20 cellular contexts compared by ENCODE assay signal in the genomic region with DNA sequence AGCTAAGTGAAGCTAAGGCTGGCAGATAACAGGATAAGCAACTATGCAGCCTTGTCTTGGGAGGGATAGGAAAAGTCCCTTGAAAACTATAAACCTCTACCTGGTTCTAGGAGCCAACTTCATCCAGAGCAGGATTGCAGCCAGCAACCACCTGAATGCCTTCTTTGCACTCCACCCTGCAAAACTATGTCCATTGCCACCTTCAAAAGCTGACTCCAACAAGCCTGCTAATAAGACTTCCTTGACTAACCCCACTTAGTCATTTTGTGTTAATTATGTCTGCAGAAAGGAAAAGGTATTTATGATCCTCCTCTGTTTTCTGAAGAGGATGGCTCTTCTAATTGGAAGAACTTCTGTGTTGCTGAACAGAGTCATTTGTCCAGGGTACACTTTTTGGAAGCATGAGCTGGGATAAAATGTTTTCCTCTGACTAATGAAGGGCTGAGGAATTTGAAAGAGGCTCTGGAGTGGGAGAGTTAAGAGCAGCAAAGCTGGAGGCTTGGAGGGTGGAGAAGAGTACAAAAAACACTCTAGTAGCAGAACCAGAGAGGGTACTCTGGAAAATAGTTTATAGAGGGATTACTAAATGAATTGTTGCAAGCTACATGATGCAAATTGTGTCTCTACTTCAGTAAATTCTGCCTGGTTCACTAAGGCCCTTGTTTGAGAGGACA. TPM values are rescaled to one million over a fixed set of nuclear protein-coding genes. Genes with fewer than 3 reads are reported as not detected.
DNase-seq lines count a peak whose midpoint lies in the region; ATAC-seq and TF ChIP-seq lines count a peak whose summit lies in the region.
"Had no signal": no experiment of that assay in that cellular context is flagged by ENCODE, and none has a peak within 500 bp of the region (broad histone marks: within the 10 kb centered on the region; RNA-seq: fewer than 3 reads in every experiment).

No MANE protein-coding gene starts in this region.

- H3K18ac ChIP-seq in neuronal stem cell (ENCODE audit: low read length) = no peak overlapping the region

- 0 out of 2 replicates have a peak, but pooled peaks cover 3% of the 10 kb centered on the region for H3F3A ChIP-seq in GM23248 (ENCODE audit: insufficient read depth)

- H3K4me3 ChIP-seq in GM23248 (no peak overlapping the region), epithelial cell of esophagus (ENCODE audit: low read length) (no peak overlapping the region), left lung (no peak overlapping the region), thyroid gland (replicated peaks in 1 of 3) (no peak overlapping the region), HAP-1 (no peak overlapping the region), neuronal stem cell (ENCODE audit: low read length in 2 of 2) (no peak overlapping the region)
- H3K4me3 ChIP-seq: GM12878 had no signal

- H3K27ac ChIP-seq in GM23248 (no peak overlapping the region), left lung (peak overlapping the region; percentile 44 to 50), thyroid gland (peak overlapping the region in 1 of 3 donors; percentile 73), neuronal stem cell (replicated peaks; ENCODE audit: low read length) (no peak overlapping the region)
- H3K27ac ChIP-seq: RWPE1 had no signal

- H2AK5ac ChIP-seq in neuronal stem cell (ENCODE audit: low read depth, low read length) = no peak overlapping the region

- H3K79me1 ChIP-seq in neuronal stem cell (ENCODE audit: low read depth, low read length) = no peaks in the 10 kb centered on the region

- H3K9me2 ChIP-seq in GM23248 (ENCODE audit: insufficient read depth) = no peaks in the 10 kb centered on the region

- H2BK120ac ChIP-seq in neuronal stem cell (ENCODE audit: low read depth, low read length) = no peak overlapping the region

- no peak overlapping the region for H4K8ac ChIP-seq in neuronal stem cell (ENCODE audit: low read depth, low read length)

- H3K9ac ChIP-seq in GM23248 (no peak overlapping the region), neuronal stem cell (ENCODE audit: low read depth, low read length, poor library complexity) (no peak overlapping the region)

- H4K20me1 ChIP-seq in GM23248 (ENCODE audit: insufficient read depth) = no peaks in the 10 kb centered on the region

- H2BK5ac ChIP-seq in neuronal stem cell (ENCODE audit: low read length) = no peak overlapping the region

- H3K27me3 ChIP-seq in GM23248 (replicated peaks; ENCODE audit: insufficient read depth) = peaks cover 16% of the 10 kb centered on the region
- no peaks in the 10 kb centered on the region for H3K27me3 ChIP-seq in left lung
- no peaks in the 10 kb centered on the region for H3K27me3 ChIP-seq in thyroid gland
- H3K27me3 ChIP-seq in HAP-1 (ENCODE audit: low read depth) = peaks cover 6% of the 10 kb centered on the region
- peaks cover 0 to 22% (median 0%) of the 10 kb centered on the region in 3 experiments for H3K27me3 ChIP-seq in neuronal stem cell (ENCODE audit: control insufficient read depth in 3 of 3, insufficient read depth in 3 of 3, low read depth in 1 of 3, low read length in 3 of 3)
- H3K27me3 ChIP-seq: BE2C had no signal

- H3K4me1 ChIP-seq in GM23248 (ENCODE audit: insufficient read depth) = no peaks in the 10 kb centered on the region
- H3K4me1 ChIP-seq in left lung = no peaks in the 10 kb centered on the region
- H3K4me1 ChIP-seq in thyroid gland = peaks cover 8 to 9% of the 10 kb centered on the region in 2 donors
- no peaks in the 10 kb centered on the region for H3K4me1 ChIP-seq in HAP-1
- H3K4me1 ChIP-seq in neuronal stem cell (ENCODE audit: control insufficient read depth in 2 of 2, insufficient read depth in 1 of 2, low read depth in 1 of 2, low read length in 2 of 2) = no peaks in the 10 kb centered on the region
- H3K4me1 ChIP-seq: BE2C had no signal

- H3K9me3 ChIP-seq in GM23248 (ENCODE audit: low read depth) (no peaks in the 10 kb centered on the region), left lung (no peaks in the 10 kb centered on the region), thyroid gland (no peaks in the 10 kb centered on the region), HAP-1 (no peaks in the 10 kb centered on the region), neuronal stem cell (replicated peaks in 1 of 2; ENCODE audit: control insufficient read depth in 2 of 2, insufficient read depth in 1 of 2, low read depth in 1 of 2, low read length in 2 of 2) (no peaks in the 10 kb centered on the region)
- H3K9me3 ChIP-seq: BE2C had no signal

- no peak overlapping the region for H4K91ac ChIP-seq in neuronal stem cell (ENCODE audit: low read depth, low read length, poor library complexity)

- H2AFZ ChIP-seq in GM23248 (no peak overlapping the region), neuronal stem cell (ENCODE audit: low read length) (no peak overlapping the region)

- H3K14ac ChIP-seq in neuronal stem cell (ENCODE audit: low read length) = no peak overlapping the region

- H3K79me2 ChIP-seq in GM23248 (ENCODE audit: insufficient read depth) = no peaks in the 10 kb centered on the region

- TF ChIP-seq POLR2A in thyroid gland (IDR thresholded peaks at IDR 0.05) = no peak

- in situ Hi-C loops in GM23248 (cut with MboI) = no loop called here
- in situ Hi-C loops in HAP-1 (cut with MboI; ENCODE audit: low sequenced_read_pairs) = no loop called here

- no peak overlapping the region for H3K4ac ChIP-seq in neuronal stem cell (ENCODE audit: low read length)

- TF ChIP-seq CTCF in epithelial cell of esophagus (IDR thresholded peaks at IDR 0.05; ENCODE audit: insufficient read depth, low read depth, low read length, missing control alignments) (no peak), left lung (IDR thresholded peaks at IDR 0.05) (no peak), thyroid gland (IDR thresholded peaks at IDR 0.05) (no peak)

- H3K4me2 ChIP-seq in GM23248 (ENCODE audit: unreplicated experiment) = no peak overlapping the region
- H3K4me2 ChIP-seq in neuronal stem cell (ENCODE audit: insufficient read depth, low read length, poor library complexity, severe bottlenecking) = no peak overlapping the region

- H3K36me3 ChIP-seq in GM23248 (ENCODE audit: low read depth) (no peaks in the 10 kb centered on the region), left lung (no peaks in the 10 kb centered on the region), thyroid gland (no peaks in the 10 kb centered on the region), HAP-1 (replicated peaks) (no peaks in the 10 kb centered on the region), neuronal stem cell (replicated peaks in 1 of 2; ENCODE audit: control insufficient read depth in 2 of 2, insufficient read depth in 2 of 2, low read length in 2 of 2) (no peaks in the 10 kb centered on the region)
- H3K36me3 ChIP-seq: BE2C had no signal

- DNase-seq in GM23248 (peak; percentile 9), epithelial cell of esophagus (ENCODE audit: low read depth) (peak; percentile 55), left lung (no peak), thyroid gland (peak; percentile 29 to 36), NCI-H446 treated with DMSO at 0.1 percent for 48 hours (lab: John Stamatoyannopoulos, UW) (no peak), HAP-1 (ENCODE audit: low spot score in 2 of 2) (no peak), neuronal stem cell (ENCODE audit: low spot score) (no peak)
- DNase-seq: BE2C; CD4-positive, CD25-positive, alpha-beta regulatory T cell; COR-L47; GOT3; KG1; MV-4-11; NCI-H1694 treated with DMSO at 0.1 percent for 48 hours; NCI-H2227 treated with DMSO at 0.1 percent for 48 hours; NCI-H524; SIG-M5 had no signal

- H2BK15ac ChIP-seq in neuronal stem cell (ENCODE audit: low read length) = no peak overlapping the region

- intact Hi-C loops in left lung (cut with DNase I) (no loop called here), thyroid gland (cut with DNase I) (no loop called here)

- no peak overlapping the region for H3K23ac ChIP-seq in neuronal stem cell (ENCODE audit: low read depth, low read length, poor library complexity)

- H2BK12ac ChIP-seq in neuronal stem cell (ENCODE audit: low read length) = no peak overlapping the region

- ATAC-seq in left lung (peak; percentile 85), GM21381 (IDR thresholded peaks at IDR 0.05; ENCODE audit: unreplicated experiment) (no peak)
- ATAC-seq: GM12878 had no signal

RNA-seq across cellular contexts. Expression of a gene that starts 9.6 kb away (rescaled TPM):
- 0.22 TPM in 1 of 2 replicates, not detected in the other for total RNA-seq in GM23248 (2014; rRNA removed; shearing (Covaris generic))
- polyA plus RNA-seq in GM23248 (2016; fragmentation: Nextera tagmentation; extraction: Ambion mirVana) = 0.03 TPM in 1 of 2 replicates, not detected in the other
- total RNA-seq in left lung (10 to 100 TPM in 1 of 2 donors, 1 to 10 TPM in 1; 7.8 to 11.4 TPM), thyroid gland (1 to 10 TPM in 3 of 4 donors, under 1 TPM in 1; 0.67 to 2.6 (median 2.2) TPM)
- polyA plus RNA-seq in neuronal stem cell (2013, experiment 1 of 2) = 0.47 TPM
- polyA plus RNA-seq in neuronal stem cell (2013, experiment 2 of 2) = 0.54 TPM
- total RNA-seq: CD4-positive, CD25-positive, alpha-beta regulatory T cell had no signal

RNA-seq across cellular contexts. Expression of a gene that starts 36.0 kb away (rescaled TPM):
- 23.1 and 23.6 TPM in 2 replicates for total RNA-seq in GM23248 (2014; rRNA removed; shearing (Covaris generic))
- 15.9 and 16.3 TPM in 2 replicates for polyA plus RNA-seq in GM23248 (2016; fragmentation: Nextera tagmentation; extraction: Ambion mirVana)
- 10 to 100 TPM; 39.6 to 46.2 TPM for total RNA-seq in left lung
- total RNA-seq in thyroid gland = 10 to 100 TPM; 55.4 to 87.5 (median 81.0) TPM
- polyA plus RNA-seq in neuronal stem cell (2013, experiment 1 of 2) = 35.0 TPM
- polyA plus RNA-seq in neuronal stem cell (2013, experiment 2 of 2) = 35.9 TPM

Comparison
In these comparisons a context has a peak if more than half of its experiments do, and no peak if none do; other contexts are left out.
1. DNase-seq: peak in GM23248 (single experiment), epithelial cell of esophagus (single experiment) and thyroid gland (2 of 2); none in left lung (0 of 2), NCI-H446 treated with DMSO at 0.1 percent for 48 hours (single experiment), HAP-1 (0 of 2) and neuronal stem cell (single experiment).
2. H3K27ac ChIP-seq: peak in left lung (2 of 2); none in GM23248 (single experiment) and neuronal stem cell (single experiment).